Comparison of ENCODE assay signal across 30 cellular contexts in genomic region chr2:6602471-6602870, GRCh38.
"Had no signal": no experiment of that assay in that cellular context is flagged by ENCODE, and none has a peak within 500 bp of the region (broad histone marks: within the 10 kb centered on the region; RNA-seq: fewer than 3 reads in every experiment).

No MANE protein-coding gene starts in this region.

- DNase-seq: activated CD4-positive, alpha-beta T cell treated with anti-CD3 and anti-CD28 coated beads for 36 hours; activated CD4-positive, alpha-beta T cell treated with anti-CD3 and anti-CD28 coated beads, Interleukin-2, amount 50 U/mL, for 48 hours; activated CD4-positive, CD25-positive, alpha-beta regulatory T cell; activated CD8-positive, alpha-beta memory T cell treated with anti-CD3 and anti-CD28 coated beads for 24 hours; activated effector memory CD4-positive, alpha-beta T cell treated with anti-CD3 and anti-CD28 coated beads, Interleukin-2, amount 50 U/mL, for 16 hours; activated naive CD4-positive, alpha-beta T cell treated with anti-CD3 and anti-CD28 coated beads for 36 hours; activated naive CD8-positive, alpha-beta T cell treated with anti-CD3 and anti-CD28 coated beads for 36 hours; adrenal gland; aorta; dorsolateral prefrontal cortex; foreskin fibroblast; head of caudate nucleus; hippocampal formation; immature natural killer cell; kidney; natural killer cell; stimulated activated CD4-positive, alpha-beta T cell treated with anti-CD3 and anti-CD28 coated beads, Interleukin-15, amount 100 ng/mL, for 24 hours; stimulated activated CD4-positive, alpha-beta T cell treated with anti-CD3 and anti-CD28 coated beads, Interleukin-2, amount 100 ng/mL, for 24 hours; stimulated activated naive CD4-positive, alpha-beta T cell; tibial artery; upper lobe of right lung had no signal

- H3K27ac ChIP-seq: adrenal gland, cardiac muscle cell, coronary artery, dorsolateral prefrontal cortex, neural progenitor cell, right atrium auricular region, suprapubic skin, tibial artery, upper lobe of right lung had no signal

- H3K4me3 Mint-ChIP-seq: activated CD4-positive, alpha-beta T cell treated with anti-CD3 and anti-CD28 coated beads for 36 hours; activated naive CD4-positive, alpha-beta T cell treated with anti-CD3 and anti-CD28 coated beads for 36 hours; activated naive CD8-positive, alpha-beta T cell treated with anti-CD3 and anti-CD28 coated beads for 36 hours; brain; immature natural killer cell; memory B cell; natural killer cell; neural progenitor cell; T-helper 2 cell treated with Interferon-gamma antibody and Interleukin-4, amounts not matched to agents 5 μg/mL and 100 μg/mL, for 36 hours had no signal

- H3K27me3 Mint-ChIP-seq: activated CD4-positive, alpha-beta T cell treated with anti-CD3 and anti-CD28 coated beads for 36 hours; activated naive CD8-positive, alpha-beta T cell treated with anti-CD3 and anti-CD28 coated beads for 36 hours; brain; memory B cell had no signal

- H3K36me3 Mint-ChIP-seq: activated naive CD8-positive, alpha-beta T cell treated with anti-CD3 and anti-CD28 coated beads for 36 hours; immature natural killer cell; memory B cell; natural killer cell; neural progenitor cell had no signal

- H3K27ac Mint-ChIP-seq: activated CD4-positive, alpha-beta T cell treated with anti-CD3 and anti-CD28 coated beads for 36 hours; activated naive CD4-positive, alpha-beta T cell treated with anti-CD3 and anti-CD28 coated beads for 36 hours; activated naive CD8-positive, alpha-beta T cell treated with anti-CD3 and anti-CD28 coated beads for 36 hours; brain; immature natural killer cell; memory B cell; natural killer cell; neural progenitor cell; T-helper 2 cell treated with Interferon-gamma antibody and Interleukin-4, amounts not matched to agents 5 μg/mL and 100 μg/mL, for 36 hours had no signal

- H3K4me2 ChIP-seq: neural progenitor cell had no signal

- H3K9me3 ChIP-seq: adrenal gland, right atrium auricular region, suprapubic skin, tibial artery, upper lobe of right lung had no signal

- ATAC-seq: activated CD4-positive, alpha-beta T cell treated with anti-CD3 and anti-CD28 coated beads for 36 hours; esophagus mucosa; natural killer cell; upper lobe of right lung had no signal

- H3K9ac ChIP-seq: neural progenitor cell had no signal

- H3K36me3 ChIP-seq: adrenal gland, cardiac muscle cell, neural progenitor cell, right atrium auricular region, suprapubic skin, tibial artery, upper lobe of right lung had no signal

- H3K27me3 ChIP-seq: adrenal gland, cardiac muscle cell, neural progenitor cell, right atrium auricular region, suprapubic skin, tibial artery, upper lobe of right lung had no signal

- H3K4me1 ChIP-seq: adrenal gland, right atrium auricular region, suprapubic skin, tibial artery, upper lobe of right lung had no signal

- H3K9me3 Mint-ChIP-seq: activated naive CD4-positive, alpha-beta T cell treated with anti-CD3 and anti-CD28 coated beads for 36 hours; activated naive CD8-positive, alpha-beta T cell treated with anti-CD3 and anti-CD28 coated beads for 36 hours; natural killer cell; T-helper 2 cell treated with Interferon-gamma antibody and Interleukin-4, amounts not matched to agents 5 μg/mL and 100 μg/mL, for 36 hours had no signal

- H3K4me3 ChIP-seq: adrenal gland, cardiac muscle cell, coronary artery, dorsolateral prefrontal cortex, neural progenitor cell, right atrium auricular region, suprapubic skin, tibial artery, upper lobe of right lung had no signal

- H2AFZ ChIP-seq: neural progenitor cell had no signal

- H3K4me1 Mint-ChIP-seq: activated CD4-positive, alpha-beta T cell treated with anti-CD3 and anti-CD28 coated beads for 36 hours; activated naive CD8-positive, alpha-beta T cell treated with anti-CD3 and anti-CD28 coated beads for 36 hours; immature natural killer cell; memory B cell; natural killer cell had no signal
